Comparison of ENCODE assay signal across 8 cellular contexts in genomic region chr4:120977435-120977997, GRCh38. TPM values are rescaled to one million over a fixed set of nuclear protein-coding genes. Genes with fewer than 3 reads are reported as not detected.
DNase-seq lines count a peak whose midpoint lies in the region; ATAC-seq and TF ChIP-seq lines count a peak whose summit lies in the region.

No MANE protein-coding gene starts in this region.

- TF ChIP-seq CTCF in upper lobe of left lung (IDR thresholded peaks at IDR 0.05): peak in 5 of 6 experiments; percentile 19 to 47 (median 34)

- peak; percentile 46 for DNase-seq in EL
- DNase-seq in SKM-1 treated with dmso at 0.1 percent for 144 hours (lab: John Stamatoyannopoulos, UW; ENCODE audit: unreplicated experiment): peak; percentile 74
- DNase-seq in globus pallidus (ENCODE audit: low spot score): peak; percentile 1
- DNase-seq in upper lobe of left lung: no peak
- DNase-seq in NCI-H1092 (lab: John Stamatoyannopoulos, UW): no peak

- H3K36me3 ChIP-seq in upper lobe of left lung: no peaks in the 10 kb centered on the region

- WGBS in upper lobe of left lung, 2 donors: 55 to 95% methylated on average over 1 to 2 of the region's 2 CpGs

- no peak for TF ChIP-seq EP300 in upper lobe of left lung (IDR thresholded peaks at IDR 0.05)

- ATAC-seq in GM19328 (IDR thresholded peaks at IDR 0.05; ENCODE audit: unreplicated experiment) (peak; percentile 80), HG03432 (IDR thresholded peaks at IDR 0.05; ENCODE audit: unreplicated experiment) (peak; percentile 92), upper lobe of left lung (ENCODE audit: low FRiP score in 2 of 2) (peak; percentile 51 to 61), HG03135 (IDR thresholded peaks at IDR 0.05; ENCODE audit: unreplicated experiment) (no peak)

- no peaks in the 10 kb centered on the region for H3K9me3 ChIP-seq in upper lobe of left lung

- no peaks in the 10 kb centered on the region for H3K4me1 ChIP-seq in upper lobe of left lung

- no peak overlapping the region for H3K4me3 ChIP-seq in upper lobe of left lung

- no peaks in the 10 kb centered on the region for H3K27me3 ChIP-seq in upper lobe of left lung

- no peak overlapping the region for H3K27ac ChIP-seq in upper lobe of left lung

- TF ChIP-seq POLR2A in upper lobe of left lung (IDR thresholded peaks at IDR 0.05): no peak

RNA-seq across cellular contexts. Expression of gene PRDM5, which starts 55.0 kb away (rescaled TPM):
- total RNA-seq in upper lobe of left lung: 10 to 100 TPM in 5 of 6 donors, 1 to 10 TPM in 1; 8.0 to 28.3 (median 18.9) TPM

Comparison
In these comparisons a context has a peak if more than half of its experiments do, and no peak if none do; other contexts are left out.
1. DNase-seq: peak in EL (single experiment), SKM-1 treated with dmso at 0.1 percent for 144 hours (single experiment) and globus pallidus (single experiment); none in upper lobe of left lung (0 of 2) and NCI-H1092 (single experiment).